Comparison of ENCODE assay signal across 7 cellular contexts in genomic region chr5:14870347-14871083, GRCh38. TPM values are rescaled to one million over a fixed set of nuclear protein-coding genes. Genes with fewer than 3 reads are reported as not detected.
A peak's percentile ranks its signal among the peaks of the same experiment; 100 is the strongest.
DNase-seq lines count a peak whose midpoint lies in the region; ATAC-seq and TF ChIP-seq lines count a peak whose summit lies in the region.

No MANE protein-coding gene starts in this region.

- ATAC-seq in GM18909 (IDR thresholded peaks at IDR 0.05; ENCODE audit: poor library complexity, unreplicated experiment) (peak; percentile 30), heart left ventricle (peak in 3 of 4 donors; percentile 2 to 56 (median 16)), GM19467 (IDR thresholded peaks at IDR 0.05; ENCODE audit: unreplicated experiment) (no peak), GM21619 (IDR thresholded peaks at IDR 0.05; ENCODE audit: unreplicated experiment) (no peak)

- no peak for TF ChIP-seq POLR2A in heart left ventricle (IDR thresholded peaks at IDR 0.05)

- peak overlapping the region; percentile 73 to 97 (median 86) for H3K4me3 ChIP-seq in heart left ventricle

- intact Hi-C loops in heart left ventricle (cut with DNase I): loop anchor here (1.0 to 10.0 kb wide), 19 partner anchors 42 to 183 kb away; no protein-coding TSS in a partner anchor

- H3K9me3 ChIP-seq in heart left ventricle: no peaks in the 10 kb centered on the region

- H3K27ac ChIP-seq in heart left ventricle: peak overlapping the region; percentile 83 to 99 (median 92)

- peaks cover 0 to 4% (median 0%) of the 10 kb centered on the region in 9 donors for H3K27me3 ChIP-seq in heart left ventricle

- H3K36me3 ChIP-seq in heart left ventricle: no peaks in the 10 kb centered on the region

- H3K4me1 ChIP-seq in heart left ventricle: peaks cover 0 to 38% (median 19%) of the 10 kb centered on the region in 12 donors

- 4 to 9% (median 6%) methylated on average over 21 of the region's 21 CpGs for WGBS in heart left ventricle, 4 donors

- peak in 2 of 12 donors; percentile 13 to 21 for TF ChIP-seq CTCF in heart left ventricle (IDR thresholded peaks at IDR 0.05)

- DNase-seq in NCI-H748 treated with DMSO at 0.1 percent for 48 hours (lab: John Stamatoyannopoulos, UW) (peak; percentile 68), heart left ventricle (peak; percentile 38 to 63 (median 42)), putamen (ENCODE audit: low spot score) (peak; percentile 54)
- peak; percentile 9 for DNase-seq in activated T-helper 9 cell treated with anti-CD3 and anti-CD28 coated beads, Interleukin-2, amount 50 U/mL, for 16 hours (ENCODE audit: low read depth)

RNA-seq across cellular contexts. Expression of gene ANKH, which starts 1.1 kb away (rescaled TPM):
- total RNA-seq in heart left ventricle: 100 to 1,000 TPM in 8 of 9 donors, 10 to 100 TPM in 1; 87.1 to 260 (median 177) TPM
- 10 to 100 TPM; 54.1 to 59.7 TPM for polyA plus RNA-seq in heart left ventricle

Comparison
In these comparisons a context has a peak if more than half of its experiments do, and no peak if none do; other contexts are left out.
1. ATAC-seq: peak in GM18909 (single experiment) and heart left ventricle (3 of 4); none in GM19467 (single experiment) and GM21619 (single experiment).
2. DNase-seq: peak in every context shown above with its lines; median percentile 68 in NCI-H748 treated with DMSO at 0.1 percent for 48 hours; 54 in putamen; 42 in heart left ventricle; 9 in activated T-helper 9 cell treated with anti-CD3 and anti-CD28 coated beads, Interleukin-2, amount 50 U/mL, for 16 hours.